In genomic region chr11:121656333-121657090, GRCh38 we compare ENCODE assay signal across 8 cellular contexts.
DNase-seq lines count a peak whose midpoint lies in the region; ATAC-seq, FAIRE-seq and TF ChIP-seq lines count a peak whose summit lies in the region.

No MANE protein-coding gene starts in this region.

- WGBS in pancreas, 2 donors = 60 to 63% methylated on average over 18 of the region's 18 CpGs

- H3K9ac ChIP-seq in fibroblast of lung (ENCODE audit: insufficient read depth, low read length) = peak overlapping the region; percentile 48

- peak overlapping the region in 1 of 7 donors; percentile 38 for H3K27ac Mint-ChIP-seq in CD14-positive monocyte

- H3K79me2 ChIP-seq in fibroblast of lung (ENCODE audit: control insufficient read depth, insufficient read depth, low read length) = no peaks in the 10 kb centered on the region

- peaks cover 0 to 15% (median 8%) of the 10 kb centered on the region in 3 donors for H3K27me3 Mint-ChIP-seq in CD14-positive monocyte (ENCODE audit: low read depth in 3 of 3)

- H3K4me1 ChIP-seq in fibroblast of lung (ENCODE audit: control insufficient read depth, extremely low read depth, insufficient read depth, low read length) (peaks cover 16% of the 10 kb centered on the region), pancreas (peaks cover 0 to 7% (median 0%) of the 10 kb centered on the region in 3 donors)

- peaks cover 13% of the 10 kb centered on the region for H3K4me1 Mint-ChIP-seq in CD14-positive monocyte

- POLR2A ChIA-PET in RWPE1 (lab: Yijun Ruan, JAX; ENCODE audit: low non-redundant PET) = no interaction called here

- peak overlapping the region in 3 of 4 experiments; percentile 4 to 27 (median 5) for H3K4me3 ChIP-seq in fibroblast of lung (replicated peaks in 1 of 4; ENCODE audit: control extremely low read depth in 1 of 4, insufficient read depth in 1 of 4, low read depth in 3 of 4, low read length in 4 of 4)
- peak overlapping the region in 3 of 4 donors; percentile 26 to 45 (median 32) for H3K4me3 ChIP-seq in pancreas

- H3K36me3 ChIP-seq in fibroblast of lung (ENCODE audit: control insufficient read depth, insufficient read depth, low read length) = no peaks in the 10 kb centered on the region
- no peaks in the 10 kb centered on the region for H3K36me3 ChIP-seq in pancreas

- no peaks in the 10 kb centered on the region for H3K36me3 Mint-ChIP-seq in CD14-positive monocyte

- H3K4me3 Mint-ChIP-seq in CD14-positive monocyte = peak overlapping the region; percentile 86 to 89

- TF ChIP-seq CTCF in CD14-positive monocyte (IDR thresholded peaks at IDR 0.05) = no peak
- TF ChIP-seq CTCF in RWPE1 (conservative IDR thresholded peaks at IDR 0.05; ENCODE audit: low read depth) = 0 out of 2 replicates have a peak, but pooled peaks have one; percentile 1
- no peak for TF ChIP-seq CTCF in fibroblast of lung (conservative IDR thresholded peaks at IDR 0.05 in 1 of 2, IDR thresholded peaks at IDR 0.05 in 1 of 2; ENCODE audit: low read depth in 1 of 2, low read length in 2 of 2)
- TF ChIP-seq CTCF in pancreas (IDR thresholded peaks at IDR 0.05) = no peak

- H3K27ac ChIP-seq in RWPE1 (peak overlapping the region; percentile 84), fibroblast of lung (ENCODE audit: insufficient read depth, low read length) (peak overlapping the region; percentile 99), pancreas (peak overlapping the region; percentile 58 to 90 (median 78))

- H4K20me1 ChIP-seq in fibroblast of lung (ENCODE audit: control insufficient read depth, extremely low read depth, insufficient read depth, low read length) = no peaks in the 10 kb centered on the region

- FAIRE-seq in pancreas (lab: Jason Lieb, UNC) = no peak

- intact Hi-C loops in CD14-positive monocyte (cut with micrococcal nuclease) = loop anchor here (1.0 to 10.0 kb wide), 4 partner anchors 448 to 851 kb away; no protein-coding TSS in a partner anchor
- intact Hi-C loops in pancreas (cut with DNase I) = loop anchor here in 2 of 3 donors (5.0 to 10.0 kb wide), 4 partner anchors 446 to 848 kb away; no protein-coding TSS in a partner anchor

- peak in 1 of 4 donors; percentile 1 for ATAC-seq in pancreas
- no peak for ATAC-seq in GM18873 (IDR thresholded peaks at IDR 0.05; ENCODE audit: low FRiP score, unreplicated experiment)
- ATAC-seq in HG02840 (IDR thresholded peaks at IDR 0.05; ENCODE audit: low FRiP score, unreplicated experiment) = no peak

- CTCF ChIA-PET in RWPE1 (lab: Yijun Ruan, JAX) = interaction anchor here (0.6 to 2.4 kb wide), 9 partner anchors 11 to 849 kb away, joined by 3 to 24 read pairs (median 6); no protein-coding TSS in a partner anchor

- no peaks in the 10 kb centered on the region for H3K27me3 ChIP-seq in fibroblast of lung (ENCODE audit: control insufficient read depth, insufficient read depth, low read length)
- no peaks in the 10 kb centered on the region for H3K27me3 ChIP-seq in pancreas

- H3K9me3 ChIP-seq in fibroblast of lung (ENCODE audit: control insufficient read depth, insufficient read depth, low read depth, low read length) (no peaks in the 10 kb centered on the region), pancreas (no peaks in the 10 kb centered on the region)

- peak overlapping the region; percentile 19 for H2AFZ ChIP-seq in fibroblast of lung (ENCODE audit: low read length)

- DNase-seq in CD14-positive monocyte (ENCODE audit: low spot score) (no peak), RWPE1 (ENCODE audit: low spot score) (no peak), fibroblast of lung (ENCODE audit: low read depth in 2 of 2) (peak in 1 of 2 donors; percentile 39), pancreas (peak in 1 of 6 donors; percentile 19), NCI-H2171 treated with DMSO at 0.1 percent for 48 hours (lab: John Stamatoyannopoulos, UW) (no peak)
- no peak for DNase-seq in activated effector memory CD4-positive, alpha-beta T cell treated with anti-CD3 and anti-CD28 coated beads, Interleukin-2, amount 50 U/mL, for 16 hours

- H3K9me3 Mint-ChIP-seq in CD14-positive monocyte = peaks cover 0 to 2% (median 0%) of the 10 kb centered on the region in 7 donors

- peak overlapping the region; percentile 81 for H3K4me2 ChIP-seq in fibroblast of lung (ENCODE audit: extremely low read depth, insufficient read depth, low read length)
